ENCODE assay signal across 29 cellular contexts in the genomic region with DNA sequence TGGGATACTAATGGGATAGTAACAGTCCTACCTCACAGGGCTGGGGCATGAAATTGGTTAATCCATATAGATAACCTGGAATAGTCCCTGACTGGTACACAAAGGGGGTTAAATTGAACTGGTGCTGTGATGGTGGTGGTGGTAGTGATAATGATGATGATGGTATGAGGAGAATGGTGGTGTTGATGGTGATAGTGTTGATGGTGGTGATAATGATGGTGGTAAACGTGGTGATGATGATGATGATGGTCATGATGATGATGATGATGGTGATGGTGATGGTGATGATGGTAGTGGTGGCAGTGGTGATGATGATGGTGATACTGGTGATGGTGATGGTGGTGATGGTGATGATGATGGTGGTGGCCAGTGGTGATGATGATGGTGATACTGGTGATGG. TPM values are rescaled to one million over a fixed set of nuclear protein-coding genes. Genes with fewer than 3 reads are reported as not detected.
DNase-seq lines count a peak whose midpoint lies in the region; ATAC-seq, FAIRE-seq and TF ChIP-seq lines count a peak whose summit lies in the region.
"Had no signal": no experiment of that assay in that cellular context is flagged by ENCODE, and none has a peak within 500 bp of the region (broad histone marks: within the 10 kb centered on the region; RNA-seq: fewer than 3 reads in every experiment).

No MANE protein-coding gene starts in this region.

- POLR2A ChIA-PET in GM12878 (lab: Charles Lee): no interaction called here

- no TSS peak for BruUV-seq in Calu3 (replicated peaks; lab: Mats Ljungman, UMichigan)
- BruUV-seq in GM12878 (replicated peaks; lab: Mats Ljungman, UMichigan): no TSS peak

- intact Hi-C loops in Calu3 (cut with micrococcal nuclease; ENCODE audit: unreplicated experiment): no loop called here
- intact Hi-C loops in GM12878 (cut with micrococcal nuclease; ENCODE audit: unreplicated experiment): no loop called here

- H3K27ac Mint-ChIP-seq in Calu3 (ENCODE audit: unreplicated experiment) (peak overlapping the region; percentile 3), endothelial cell (ENCODE audit: unreplicated experiment) (no peak overlapping the region), nephron progenitor cell (peak overlapping the region; percentile 12)
- H3K27ac Mint-ChIP-seq: CD4-positive, alpha-beta T cell; CD8-positive, alpha-beta memory T cell; H9; HFFc6 had no signal

- H3K36me3 Mint-ChIP-seq in Calu3 (ENCODE audit: insufficient read depth, unreplicated experiment): no peaks in the 10 kb centered on the region
- peaks cover 14% of the 10 kb centered on the region for H3K36me3 Mint-ChIP-seq in endothelial cell (ENCODE audit: low read depth, unreplicated experiment)
- peaks cover 5% of the 10 kb centered on the region for H3K36me3 Mint-ChIP-seq in nephron progenitor cell (ENCODE audit: low read depth)
- H3K36me3 Mint-ChIP-seq: CD14-positive monocyte; CD8-positive, alpha-beta memory T cell had no signal

- TF ChIP-seq EP300 in GM12878 (IDR thresholded peaks at IDR 0.05; ENCODE audit: borderline replicate concordance in 1 of 2, control insufficient read depth in 1 of 2, low read depth in 2 of 2, low read length in 2 of 2): no peak

- SMC1A ChIA-PET in GM12878 (lab: Charles Lee; ENCODE audit: uncharacterized antibody, unreplicated experiment): no interaction called here

- CTCF ChIA-PET in Calu3 (lab: Charles Lee): no interaction called here
- CTCF ChIA-PET in GM12878 (lab: Yijun Ruan, JAX): no interaction called here

- H3K4me2 ChIP-seq in GM12878 (ENCODE audit: control insufficient read depth, insufficient read depth): no peak overlapping the region
- H3K4me2 ChIP-seq: A549; BLaER1 treated with 17β-estradiol and CSF1 and Interleukin-3, amounts not matched to agents 10 nM and 100 nM had no signal

- H3K36me3 ChIP-seq in GM12878 (ENCODE audit: control insufficient read depth in 2 of 2, insufficient read depth in 2 of 2, low read length in 1 of 2) (no peaks in the 10 kb centered on the region), WERI-Rb-1 (no peaks in the 10 kb centered on the region)
- H3K36me3 ChIP-seq: BE2C; BLaER1 treated with 17β-estradiol and CSF1 and Interleukin-3, amounts not matched to agents 10 nM and 100 nM had no signal

- 0% methylated on average over 1 of the region's 1 CpG for WGBS in GM12878 (ENCODE audit: insufficient coverage, insufficient replicate concordance, low lambda C conversion rate, missing lambda C conversion rate)

- FAIRE-seq in GM12878 (lab: Jason Lieb, UNC): peak; percentile 88
- FAIRE-seq: A549, GM12892, GM19239 had no signal

- no peaks in the 10 kb centered on the region for H3K79me2 ChIP-seq in GM12878 (ENCODE audit: control insufficient read depth, insufficient read depth, low read length)

- no peak for TF ChIP-seq POLR2A in GM12878 (IDR thresholded peaks at IDR 0.05; ENCODE audit: low read depth, low read length)

- H3K27me3 Mint-ChIP-seq in Calu3 (ENCODE audit: unreplicated experiment): peaks cover 30% of the 10 kb centered on the region
- H3K27me3 Mint-ChIP-seq in endothelial cell (ENCODE audit: unreplicated experiment): peaks cover 5% of the 10 kb centered on the region
- peaks cover 5% of the 10 kb centered on the region for H3K27me3 Mint-ChIP-seq in nephron progenitor cell (ENCODE audit: low read depth, poor library complexity)
- H3K27me3 Mint-ChIP-seq: CD4-positive, alpha-beta T cell had no signal

- no peak overlapping the region for H3K4me3 ChIP-seq in GM12878
- no peak overlapping the region for H3K4me3 ChIP-seq in WERI-Rb-1 (ENCODE audit: low read depth, low read length)
- H3K4me3 ChIP-seq: A549; BLaER1 treated with 17β-estradiol and CSF1 and Interleukin-3, amounts not matched to agents 10 nM and 100 nM; GM23248 had no signal

- H3K9me3 ChIP-seq in GM12878 (replicated peaks; ENCODE audit: control insufficient read depth, insufficient read depth, low read length): no peaks in the 10 kb centered on the region; the same call in 2 of the 3 replicates
- H3K9me3 ChIP-seq in WERI-Rb-1 (ENCODE audit: severe bottlenecking): no peaks in the 10 kb centered on the region
- H3K9me3 ChIP-seq: A549, BE2C had no signal

- no peak for TF ChIP-seq RAD21 in GM12878 (IDR thresholded peaks at IDR 0.05; ENCODE audit: insufficient read depth, low read depth, low read length)

- H3K9ac ChIP-seq in GM12878 (ENCODE audit: control insufficient read depth, insufficient read depth, low read length): no peak overlapping the region
- H3K9ac ChIP-seq: BLaER1 treated with 17β-estradiol and CSF1 and Interleukin-3, amounts not matched to agents 10 nM and 100 nM; GM23248 had no signal

- in situ Hi-C loops in GM12878 (cut with MboI): no loop called here

- RAD21 ChIA-PET in GM12878 (lab: Charles Lee; ENCODE audit: unreplicated experiment): no interaction called here

- no peaks in the 10 kb centered on the region for H4K20me1 ChIP-seq in GM12878 (ENCODE audit: control insufficient read depth, insufficient read depth)
- H4K20me1 ChIP-seq: BLaER1 treated with 17β-estradiol and CSF1 and Interleukin-3, amounts not matched to agents 10 nM and 100 nM had no signal

- TF ChIP-seq CTCF in Calu3 (IDR thresholded peaks at IDR 0.05; ENCODE audit: unreplicated experiment) (no peak), GM12878 (IDR thresholded peaks at IDR 0.05 in 2 of 3, conservative IDR thresholded peaks at IDR 0.05 in 1 of 3; ENCODE audit: control insufficient read depth in 2 of 3, extremely low read depth in 1 of 3, insufficient read depth in 1 of 3, low read depth in 3 of 3, low read length in 3 of 3) (no peak), endothelial cell (IDR thresholded peaks at IDR 0.05; ENCODE audit: unreplicated experiment) (no peak), nephron progenitor cell (IDR thresholded peaks at IDR 0.05) (no peak), WERI-Rb-1 (IDR thresholded peaks at IDR 0.05; ENCODE audit: low read depth, low read length) (no peak)

- peaks cover 16% of the 10 kb centered on the region for H3K9me3 Mint-ChIP-seq in Calu3 (ENCODE audit: low read depth, unreplicated experiment)
- H3K9me3 Mint-ChIP-seq in endothelial cell (ENCODE audit: unreplicated experiment): no peaks in the 10 kb centered on the region
- H3K9me3 Mint-ChIP-seq in nephron progenitor cell: peaks cover 11% of the 10 kb centered on the region

- H3K4me1 Mint-ChIP-seq in Calu3 (ENCODE audit: low read depth, unreplicated experiment): no peaks in the 10 kb centered on the region
- no peaks in the 10 kb centered on the region for H3K4me1 Mint-ChIP-seq in endothelial cell (ENCODE audit: unreplicated experiment)
- H3K4me1 Mint-ChIP-seq in nephron progenitor cell: peaks cover 53% of the 10 kb centered on the region
- H3K4me1 Mint-ChIP-seq: CD14-positive monocyte had no signal

- no peaks in the 10 kb centered on the region; the same call in 1 of the 2 replicates for H3K4me1 ChIP-seq in GM12878 (ENCODE audit: control insufficient read depth, insufficient read depth, low read length)
- H3K4me1 ChIP-seq: A549 had no signal

- H3K27me3 ChIP-seq in GM12878 (replicated peaks in 1 of 2; ENCODE audit: control insufficient read depth in 2 of 2, insufficient read depth in 2 of 2, low read length in 1 of 2): no peaks in the 10 kb centered on the region
- H3K27me3 ChIP-seq in WERI-Rb-1 (ENCODE audit: insufficient read depth, low read depth, severe bottlenecking): no peaks in the 10 kb centered on the region
- H3K27me3 ChIP-seq: BE2C; BLaER1 treated with 17β-estradiol and CSF1 and Interleukin-3, amounts not matched to agents 10 nM and 100 nM had no signal

- ATAC-seq in GM12878: no peak
- ATAC-seq: A549, HCT116 had no signal

- DNase-seq in Calu3: no peak
- no peak for DNase-seq in GM12878 (ENCODE audit: low read depth, low spot score)
- DNase-seq in endothelial cell (ENCODE audit: low spot score): no peak
- DNase-seq in nephron progenitor cell: no peak
- no peak for DNase-seq in NK-92 treated with Interleukin-12 subunit alpha and Interleukin-12 subunit beta, amount 100 ng/mL, for 24 hours (lab: John Stamatoyannopoulos, UW)
- no peak for DNase-seq in middle frontal gyrus (ENCODE audit: extremely low spot score, low spot score)
- no peak for DNase-seq in WERI-Rb-1
- DNase-seq in NCI-H774 (lab: John Stamatoyannopoulos, UW): no peak
- DNase-seq: 8988T; ACHN; AML-193; BE2C; CD4-positive, alpha-beta T cell; CD8-positive, alpha-beta memory T cell; DMS53; DMS79 treated with DMSO at 0.1 percent for 48 hours; GF-D8; GM23248; H9; HFFc6 had no signal

- H2AFZ ChIP-seq in GM12878 (ENCODE audit: control insufficient read depth, low read depth, low read length): no peak overlapping the region
- H2AFZ ChIP-seq: GM23248 had no signal

- H3K27ac ChIP-seq in GM12878 (ENCODE audit: control insufficient read depth, insufficient read depth): no peak overlapping the region
- no peak overlapping the region for H3K27ac ChIP-seq in WERI-Rb-1
- H3K27ac ChIP-seq: A549; BLaER1 treated with 17β-estradiol and CSF1 and Interleukin-3, amounts not matched to agents 10 nM and 100 nM; GM23248 had no signal

- H3K4me3 Mint-ChIP-seq in Calu3 (ENCODE audit: low read depth, unreplicated experiment): no peak overlapping the region
- peak overlapping the region; percentile 3 for H3K4me3 Mint-ChIP-seq in endothelial cell (ENCODE audit: unreplicated experiment)
- no peak overlapping the region for H3K4me3 Mint-ChIP-seq in nephron progenitor cell
- H3K4me3 Mint-ChIP-seq: CD14-positive monocyte; CD4-positive, alpha-beta T cell; CD8-positive, alpha-beta memory T cell; H9; HFFc6 had no signal

TF ChIP-seq in GM12878, 131 proteins besides CTCF, POLR2A, EP300 and RAD21 (continues in another document):
- TF ChIP-seq BCL11A (IDR thresholded peaks at IDR 0.05; ENCODE audit: low read depth, low read length) (no peak), TAF1 (IDR thresholded peaks at IDR 0.05; ENCODE audit: borderline replicate concordance, low read depth, low read length) (no peak), ZNF217 (IDR thresholded peaks at IDR 0.05) (no peak)

RNA-seq across cellular contexts. Expression of a gene that starts 38.7 kb away (rescaled TPM):
- total RNA-seq in Calu3 (2022) (0.33 TPM in 1 of 2 replicates, not detected in the other), GM12878 (2014; rRNA removed) (3.8 and 5.3 TPM in 2 replicates), GM12878 (2014; rRNA removed; fragmentation: Illumina TruSeq; extraction: Trizol) (1.8 and 2.1 TPM in 2 replicates), GM12878 (2021) (2.8 and 3.5 TPM in 2 replicates), endothelial cell (ENCODE audit: unreplicated experiment) (not detected)
- total RNA-seq in GM12878 (2013; cell fraction: nucleolus; rRNA removed): 43.8 and 47.7 TPM in 2 replicates
- polyA plus RNA-seq in GM12878 (2011; ENCODE audit: low read depth): 2.6 TPM
- polyA plus RNA-seq in GM12878 (2011; rRNA removed) (3.1 and 5.0 TPM in 2 replicates), GM12878 (2014; fragmentation: Illumina TruSeq; extraction: Trizol) (0.95 and 1.4 TPM in 2 replicates), GM12878 (2014; fragmentation: Nextera tagmentation; extraction: Ambion mirVana) (under 1 TPM in 1 of 2 experiments, not detected in 1; 0.15 TPM), GM12878 (2014; rRNA removed) (4.0 and 4.3 TPM in 2 replicates), GM12878 (2016; fragmentation: Nextera tagmentation; extraction: Ambion mirVana) (under 1 TPM; 0.21 to 0.63 TPM)
- 6.9 and 8.4 TPM in 2 replicates for polyA plus RNA-seq in GM12878 (2011; cell fraction: cytosol; rRNA removed)
- 11.2 and 17.9 TPM in 2 replicates for polyA plus RNA-seq in GM12878 (2011; cell fraction: nucleus; rRNA removed)
- 4.0 and 5.9 TPM in 2 replicates for polyA plus RNA-seq in GM12878 (2012)
- 7.4 and 15.5 TPM in 2 replicates for polyA minus RNA-seq in GM12878 (2011; rRNA and poly(A)+ RNA removed)
- 2.7 and 4.4 TPM in 2 replicates for polyA minus RNA-seq in GM12878 (2011; cell fraction: cytosol; rRNA and poly(A)+ RNA removed)
- polyA minus RNA-seq in GM12878 (2011; cell fraction: nucleus; rRNA and poly(A)+ RNA removed): 7.4 and 7.9 TPM in 2 replicates
- total RNA-seq: Daoy, G401, GM23248, H4, HFFc6 had no signal
- polyA plus RNA-seq: CD14-positive monocyte; CD8-positive, alpha-beta memory T cell; GM23248 had no signal
